In the genomic region with DNA sequence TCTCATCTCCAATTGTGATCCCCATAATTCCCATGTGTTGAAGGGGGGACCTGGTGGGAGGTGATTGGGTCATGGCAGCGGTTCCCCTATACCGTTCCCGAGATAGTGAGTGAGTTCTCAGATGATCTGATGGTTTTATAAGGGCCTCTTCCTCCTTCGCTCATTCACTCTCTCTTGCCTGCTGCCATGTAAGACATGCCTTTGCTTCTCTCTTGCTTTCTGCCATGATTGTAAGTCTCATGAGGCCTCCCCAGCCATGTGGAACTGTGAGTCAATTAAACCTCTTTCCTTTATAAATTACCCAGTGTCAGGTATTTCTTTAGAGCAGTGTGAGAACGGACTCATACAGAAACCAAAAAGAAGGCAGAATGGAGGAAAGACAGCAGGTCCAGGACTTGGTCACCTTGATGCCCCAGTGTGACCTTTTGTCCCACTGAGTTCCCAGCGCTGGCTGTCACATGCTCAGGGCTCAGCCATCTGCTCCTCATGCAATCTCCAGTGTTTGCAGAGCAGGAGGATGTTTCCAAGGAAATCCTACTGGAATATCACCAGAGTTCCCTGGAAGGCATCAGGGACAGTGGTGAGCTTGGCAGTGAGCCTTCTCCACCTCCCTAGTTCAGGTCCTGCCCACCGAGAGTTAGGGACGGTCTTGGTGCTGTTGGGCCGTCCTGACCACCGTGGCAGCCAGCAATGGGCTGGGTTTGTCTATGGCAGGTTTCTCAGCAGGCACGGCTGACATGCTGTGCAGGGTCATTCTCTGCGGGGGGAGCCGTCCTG, we compare ENCODE assay signal across 1 cellular context.
A peak's percentile ranks its signal among the peaks of the same experiment; 100 is the strongest.
TF ChIP-seq lines count a peak whose summit lies in the region.

No MANE protein-coding gene starts in this region.

TF ChIP-seq in HepG2, 621 proteins besides CTCF, POLR2A, EP300 and RAD21 (continued from another document):
- TF ChIP-seq, protein P1, sequence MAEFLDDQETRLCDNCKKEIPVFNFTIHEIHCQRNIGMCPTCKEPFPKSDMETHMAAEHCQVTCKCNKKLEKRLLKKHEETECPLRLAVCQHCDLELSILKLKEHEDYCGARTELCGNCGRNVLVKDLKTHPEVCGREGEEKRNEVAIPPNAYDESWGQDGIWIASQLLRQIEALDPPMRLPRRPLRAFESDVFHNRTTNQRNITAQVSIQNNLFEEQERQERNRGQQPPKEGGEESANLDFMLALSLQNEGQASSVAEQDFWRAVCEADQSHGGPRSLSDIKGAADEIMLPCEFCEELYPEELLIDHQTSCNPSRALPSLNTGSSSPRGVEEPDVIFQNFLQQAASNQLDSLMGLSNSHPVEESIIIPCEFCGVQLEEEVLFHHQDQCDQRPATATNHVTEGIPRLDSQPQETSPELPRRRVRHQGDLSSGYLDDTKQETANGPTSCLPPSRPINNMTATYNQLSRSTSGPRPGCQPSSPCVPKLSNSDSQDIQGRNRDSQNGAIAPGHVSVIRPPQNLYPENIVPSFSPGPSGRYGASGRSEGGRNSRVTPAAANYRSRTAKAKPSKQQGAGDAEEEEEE (CRISPR knock-in tag; IDR thresholded peaks at IDR 0.05; ENCODE audit: borderline replicate concordance) = no peak
- TF ChIP-seq BCL6 (CRISPR knock-in tag; IDR thresholded peaks at IDR 0.05) = peak; percentile 45
- 0 out of 2 replicates have a peak, but pooled peaks have one; percentile 28 for TF ChIP-seq ZNF607 (CRISPR knock-in tag; IDR thresholded peaks at IDR 0.05; ENCODE audit: borderline replicate concordance)
- 0 out of 2 replicates have a peak, but pooled peaks have one; percentile 46 for TF ChIP-seq NFKB2 (CRISPR knock-in tag; IDR thresholded peaks at IDR 0.05; ENCODE audit: borderline replicate concordance)
